Comparison of ENCODE assay signal across 10 cellular contexts in genomic region chr16:69017036-69017783, GRCh38.
DNase-seq lines count a peak whose midpoint lies in the region; ATAC-seq and TF ChIP-seq lines count a peak whose summit lies in the region.
"Had no signal": no experiment of that assay in that cellular context is flagged by ENCODE, and none has a peak within 500 bp of the region (broad histone marks: within the 10 kb centered on the region; RNA-seq: fewer than 3 reads in every experiment).

No MANE protein-coding gene starts in this region.

- peaks cover 26% of the 10 kb centered on the region for H3K36me3 Mint-ChIP-seq in T-cell

- peak; percentile 21 for DNase-seq in DMS53 (lab: John Stamatoyannopoulos, UW)
- peak; percentile 91 for DNase-seq in M059J (ENCODE audit: low read depth)
- peak; percentile 59 for DNase-seq in choroid plexus epithelial cell (ENCODE audit: low read depth)
- peak; percentile 52 for DNase-seq in non-pigmented ciliary epithelial cell (ENCODE audit: low read depth)
- no peak for DNase-seq in C1 segment of cervical spinal cord (lab: John Stamatoyannopoulos, UW)
- no peak for DNase-seq in NCI-H1417 treated with DMSO at 0.1 percent for 48 hours (lab: John Stamatoyannopoulos, UW)
- no peak for DNase-seq in T-cell
- no peak for DNase-seq in NCI-H2081 (lab: John Stamatoyannopoulos, UW)
- DNase-seq: ovary had no signal

- H3K27ac Mint-ChIP-seq in T-cell: no peak overlapping the region

- CTCF ChIA-PET in T-cell (lab: Charles Lee): no interaction called here

- no peaks in the 10 kb centered on the region for H3K9me3 Mint-ChIP-seq in T-cell

- ATAC-seq in T-cell (replicated peaks in 1 of 4): no peak

- no peak overlapping the region for H3K4me3 Mint-ChIP-seq in T-cell

- no peak overlapping the region for H3K4me3 ChIP-seq in choroid plexus epithelial cell (ENCODE audit: low read depth, low read length)
- H3K4me3 ChIP-seq: HAP-1, ovary had no signal

- no peak for TF ChIP-seq CTCF in choroid plexus epithelial cell (conservative IDR thresholded peaks at IDR 0.05; ENCODE audit: low read depth, low read length)

- H3K4me1 Mint-ChIP-seq in T-cell: no peaks in the 10 kb centered on the region

- POLR2A ChIA-PET in T-cell (lab: Charles Lee): no interaction called here

- no peaks in the 10 kb centered on the region for H3K27me3 Mint-ChIP-seq in T-cell

Comparison
In these comparisons a context has a peak if more than half of its experiments do, and no peak if none do; other contexts are left out.
1. DNase-seq: peak in DMS53 (single experiment), M059J (single experiment), choroid plexus epithelial cell (single experiment) and non-pigmented ciliary epithelial cell (single experiment); none in C1 segment of cervical spinal cord (0 of 14), NCI-H1417 treated with DMSO at 0.1 percent for 48 hours (single experiment), T-cell (0 of 34) and NCI-H2081 (0 of 2).